Comparison of ENCODE assay signal across 26 cellular contexts in genomic region chr19:2417881-2418406, GRCh38. TPM values are rescaled to one million over a fixed set of nuclear protein-coding genes. Genes with fewer than 3 reads are reported as not detected.
"Had no signal": no experiment of that assay in that cellular context is flagged by ENCODE, and none has a peak within 500 bp of the region (broad histone marks: within the 10 kb centered on the region; RNA-seq: fewer than 3 reads in every experiment).

No MANE protein-coding gene starts in this region.

- H3K27ac Mint-ChIP-seq: activated CD4-positive, alpha-beta T cell treated with anti-CD3 and anti-CD28 coated beads for 36 hours; activated CD8-positive, alpha-beta T cell treated with anti-CD3 and anti-CD28 coated beads, Interleukin-2, amount 10 ng/mL, durations not matched to agents 7 days and 5 days; activated naive CD4-positive, alpha-beta T cell treated with anti-CD3 and anti-CD28 coated beads, Interleukin-2, amount 50 U/mL, for 24 hours; activated T-helper 2 cell treated with anti-CD3 and anti-CD28 coated beads, Interferon-gamma antibody, Interleukin-2, Interleukin-4, amounts not matched to agents 10 μg/mL and 5 μg/mL and 100 μg/mL, durations not matched to agents 14 hours and 24 hours and 36 hours had no signal

- H3K4me1 Mint-ChIP-seq: activated CD4-positive, alpha-beta T cell treated with anti-CD3 and anti-CD28 coated beads for 36 hours; activated naive CD4-positive, alpha-beta T cell treated with anti-CD3 and anti-CD28 coated beads, Interleukin-2, amount 50 U/mL, for 24 hours had no signal

- H3K27me3 ChIP-seq: breast epithelium, MG63, SJCRH30 had no signal

- H3K27me3 Mint-ChIP-seq: activated CD4-positive, alpha-beta T cell treated with anti-CD3 and anti-CD28 coated beads for 36 hours; activated naive CD4-positive, alpha-beta T cell treated with anti-CD3 and anti-CD28 coated beads, Interleukin-2, amount 50 U/mL, for 24 hours had no signal

- H3K9ac ChIP-seq: SK-N-SH had no signal

- H3K4me2 ChIP-seq: SK-N-SH had no signal

- H3K4me3 ChIP-seq: breast epithelium, MG63, SJCRH30 had no signal

- H3K4me1 ChIP-seq: breast epithelium, SJCRH30 had no signal

- H3K9me3 ChIP-seq: MG63, SJCRH30, SK-N-SH had no signal

- H3K27ac ChIP-seq: breast epithelium, SJCRH30, WERI-Rb-1 had no signal

- DNase-seq: activated CD4-positive, alpha-beta T cell treated with anti-CD3 and anti-CD28 coated beads for 36 hours; activated CD4-positive, alpha-beta T cell treated with anti-CD3 and anti-CD28 coated beads, Interleukin-2, amount 50 U/mL, for 4 hours; activated CD8-positive, alpha-beta T cell treated with anti-CD3 and anti-CD28 coated beads, Interleukin-2, amount 10 ng/mL, durations not matched to agents 7 days and 5 days; activated gamma-delta T cell treated with Interleukin-2 at 50 U/mL for 16 hours; activated T-cell treated with anti-CD3 and anti-CD28 coated beads, Interleukin-2, amount 50 U/mL, for 4 hours; aorta; central memory CD4-positive, alpha-beta T cell; MG63; MV-4-11; NCI-H1092 treated with DMSO at 0.1 percent for 48 hours; NCI-H1417 treated with DMSO at 0.1 percent for 48 hours; NCI-H1694; NCI-H2029; NCI-H2107; NCI-H2171 treated with DMSO at 0.1 percent for 48 hours; NCI-H226; NCI-H526; NCI-H82; Right ventricle myocardium superior; SJCRH30; SK-N-SH; T-helper 1 cell; WERI-Rb-1 had no signal

- H3K9me3 Mint-ChIP-seq: activated naive CD4-positive, alpha-beta T cell treated with anti-CD3 and anti-CD28 coated beads, Interleukin-2, amount 50 U/mL, for 24 hours; activated T-cell treated with anti-CD3 and anti-CD28 coated beads, Interleukin-2, amount 50 U/mL, for 4 hours; activated T-helper 2 cell treated with anti-CD3 and anti-CD28 coated beads, Interferon-gamma antibody, Interleukin-2, Interleukin-4, amounts not matched to agents 10 μg/mL and 5 μg/mL and 100 μg/mL, durations not matched to agents 14 hours and 24 hours and 36 hours had no signal

- ATAC-seq: activated CD8-positive, alpha-beta T cell treated with anti-CD3 and anti-CD28 coated beads, Interleukin-2, amount 10 ng/mL, durations not matched to agents 7 days and 5 days had no signal

- H3K4me3 Mint-ChIP-seq: activated CD4-positive, alpha-beta T cell treated with anti-CD3 and anti-CD28 coated beads for 36 hours; activated CD8-positive, alpha-beta T cell treated with anti-CD3 and anti-CD28 coated beads, Interleukin-2, amount 10 ng/mL, durations not matched to agents 7 days and 5 days; activated naive CD4-positive, alpha-beta T cell treated with anti-CD3 and anti-CD28 coated beads, Interleukin-2, amount 50 U/mL, for 24 hours; activated T-cell treated with anti-CD3 and anti-CD28 coated beads, Interleukin-2, amount 50 U/mL, for 4 hours had no signal

- H3K36me3 ChIP-seq: breast epithelium, MG63, SJCRH30, WERI-Rb-1 had no signal

RNA-seq across cellular contexts. Expression of gene TMPRSS9, which starts 57.9 kb away (rescaled TPM):
- polyA plus RNA-seq: aorta, SK-N-SH had no signal
